ENCODE assay signal across 12 cellular contexts in genomic region chr2:239224249-239224605, GRCh38.
DNase-seq lines count a peak whose midpoint lies in the region; ATAC-seq and TF ChIP-seq lines count a peak whose summit lies in the region.
"Had no signal": no experiment of that assay in that cellular context is flagged by ENCODE, and none has a peak within 500 bp of the region (broad histone marks: within the 10 kb centered on the region; RNA-seq: fewer than 3 reads in every experiment).

No MANE protein-coding gene starts in this region.

- POLR2A ChIA-PET in Caco-2 (lab: Charles Lee): no interaction called here

- H3K36me3 Mint-ChIP-seq in stimulated activated naive CD8-positive, alpha-beta T cell treated with anti-CD3 and anti-CD28 coated beads, Interleukin-15, Interleukin-2, amounts not matched to agents 100 ng/mL and 50 ng/mL, for 24 hours (ENCODE audit: low read depth): no peaks in the 10 kb centered on the region
- H3K36me3 Mint-ChIP-seq in neural crest cell (ENCODE audit: low read depth) (peaks cover 3% of the 10 kb centered on the region), Caco-2 (ENCODE audit: insufficient read depth, unreplicated experiment) (no peaks in the 10 kb centered on the region)

- no peaks in the 10 kb centered on the region for H3K36me3 ChIP-seq in Caco-2 (ENCODE audit: control insufficient read depth, insufficient read depth, low read length)
- H3K36me3 ChIP-seq: HAP-1 had no signal

- H3K9me3 Mint-ChIP-seq in stimulated activated naive CD8-positive, alpha-beta T cell treated with anti-CD3 and anti-CD28 coated beads, Interleukin-15, Interleukin-2, amounts not matched to agents 100 ng/mL and 50 ng/mL, for 24 hours: no peaks in the 10 kb centered on the region
- H3K9me3 Mint-ChIP-seq in neural crest cell (no peaks in the 10 kb centered on the region), Caco-2 (ENCODE audit: unreplicated experiment) (no peaks in the 10 kb centered on the region)
- H3K9me3 Mint-ChIP-seq: stimulated activated naive CD8-positive, alpha-beta T cell treated with anti-CD3 and anti-CD28 coated beads, Interleukin-15, amount 100 ng/mL, for 72 hours had no signal

- H3K4me3 ChIP-seq in dorsolateral prefrontal cortex (peak overlapping the region in 8 of 59 donors; percentile 21 to 50 (median 36)), Caco-2 (ENCODE audit: low read depth, low read length) (no peak overlapping the region)
- H3K4me3 ChIP-seq: HAP-1 had no signal

- H3K27me3 ChIP-seq in dorsolateral prefrontal cortex (no peaks in the 10 kb centered on the region), Caco-2 (replicated peaks; ENCODE audit: control insufficient read depth, insufficient read depth, low read length) (no peaks in the 10 kb centered on the region)

- BruUV-seq in Caco-2 (replicated peaks; lab: Mats Ljungman, UMichigan): no TSS peak

- TF ChIP-seq POLR2A in GM18505 (IDR thresholded peaks at IDR 0.05; ENCODE audit: borderline replicate concordance, extremely low read depth, insufficient read depth, insufficient read length): no peak

- no peak for ATAC-seq in stimulated activated naive CD8-positive, alpha-beta T cell treated with anti-CD3 and anti-CD28 coated beads, Interleukin-15, Interleukin-2, amounts not matched to agents 100 U/mL and 50 U/mL, for 24 hours
- ATAC-seq in GM18505 (IDR thresholded peaks at IDR 0.05; ENCODE audit: unreplicated experiment): no peak
- ATAC-seq: stimulated activated naive CD8-positive, alpha-beta T cell treated with anti-CD3 and anti-CD28 coated beads, Interleukin-15, amount 100 ng/mL, for 72 hours had no signal

- peak overlapping the region in 58 of 59 donors; percentile 83 to 99 (median 97) for H3K27ac ChIP-seq in dorsolateral prefrontal cortex

- CTCF ChIA-PET in Caco-2 (lab: Charles Lee): no interaction called here

- no peaks in the 10 kb centered on the region for H3K27me3 Mint-ChIP-seq in stimulated activated naive CD8-positive, alpha-beta T cell treated with anti-CD3 and anti-CD28 coated beads, Interleukin-15, Interleukin-2, amounts not matched to agents 100 ng/mL and 50 ng/mL, for 24 hours
- H3K27me3 Mint-ChIP-seq in neural crest cell (ENCODE audit: low read depth): no peaks in the 10 kb centered on the region
- no peaks in the 10 kb centered on the region for H3K27me3 Mint-ChIP-seq in Caco-2 (ENCODE audit: insufficient read depth, unreplicated experiment)
- H3K27me3 Mint-ChIP-seq: stimulated activated naive CD8-positive, alpha-beta T cell treated with anti-CD3 and anti-CD28 coated beads, Interleukin-15, amount 100 ng/mL, for 72 hours had no signal

- no peak overlapping the region for H3K4me3 Mint-ChIP-seq in stimulated activated naive CD8-positive, alpha-beta T cell treated with anti-CD3 and anti-CD28 coated beads, Interleukin-15, Interleukin-2, amounts not matched to agents 100 ng/mL and 50 ng/mL, for 24 hours
- peak overlapping the region; percentile 21 for H3K4me3 Mint-ChIP-seq in neural crest cell
- no peak overlapping the region for H3K4me3 Mint-ChIP-seq in Caco-2 (ENCODE audit: unreplicated experiment)
- H3K4me3 Mint-ChIP-seq: stimulated activated naive CD8-positive, alpha-beta T cell treated with anti-CD3 and anti-CD28 coated beads, Interleukin-15, amount 100 ng/mL, for 72 hours had no signal

- peak overlapping the region; percentile 13 for H3K27ac Mint-ChIP-seq in stimulated activated naive CD8-positive, alpha-beta T cell treated with anti-CD3 and anti-CD28 coated beads, Interleukin-15, Interleukin-2, amounts not matched to agents 100 ng/mL and 50 ng/mL, for 24 hours
- H3K27ac Mint-ChIP-seq in neural crest cell (ENCODE audit: unreplicated experiment) (peak overlapping the region; percentile 22), Caco-2 (ENCODE audit: unreplicated experiment) (no peak overlapping the region)

- H3K4me1 Mint-ChIP-seq in stimulated activated naive CD8-positive, alpha-beta T cell treated with anti-CD3 and anti-CD28 coated beads, Interleukin-15, Interleukin-2, amounts not matched to agents 100 ng/mL and 50 ng/mL, for 24 hours (ENCODE audit: low read depth): peaks cover 82% of the 10 kb centered on the region
- H3K4me1 Mint-ChIP-seq in neural crest cell (peaks cover 80% of the 10 kb centered on the region), Caco-2 (ENCODE audit: low read depth, unreplicated experiment) (peaks cover 18% of the 10 kb centered on the region)

- no peaks in the 10 kb centered on the region for H3K4me1 ChIP-seq in Caco-2
- H3K4me1 ChIP-seq: HAP-1 had no signal

- no peak for DNase-seq in stimulated activated naive CD8-positive, alpha-beta T cell treated with anti-CD3 and anti-CD28 coated beads, Interleukin-15, Interleukin-2, amounts not matched to agents 100 U/mL and 50 U/mL, for 24 hours
- DNase-seq in dorsolateral prefrontal cortex (no peak), neural crest cell (ENCODE audit: low read depth, low spot score) (peak; percentile 29), NCI-H1417 treated with DMSO at 0.1 percent for 48 hours (lab: John Stamatoyannopoulos, UW) (no peak), Caco-2 (no peak), NCI-H226 (no peak)
- DNase-seq: activated CD4-positive, alpha-beta T cell treated with anti-CD3 and anti-CD28 coated beads, Interleukin-2, amount 50 U/mL, for 1 hour; stimulated activated CD4-positive, alpha-beta T cell treated with anti-CD3 and anti-CD28 coated beads, Interleukin-2, amount 100 ng/mL, for 24 hours; stimulated activated naive CD8-positive, alpha-beta T cell treated with anti-CD3 and anti-CD28 coated beads, Interleukin-15, amount 100 ng/mL, for 72 hours had no signal

- H3K9me3 ChIP-seq in Caco-2: no peaks in the 10 kb centered on the region
- H3K9me3 ChIP-seq: HAP-1 had no signal

- TF ChIP-seq CTCF in dorsolateral prefrontal cortex (IDR thresholded peaks at IDR 0.05 in 54 of 56, conservative IDR thresholded peaks at IDR 0.05 in 2 of 56; ENCODE audit: low read depth in 1 of 56, partially characterized antibody in 56 of 56) (no peak), neural crest cell (conservative IDR thresholded peaks at IDR 0.05) (no peak), Caco-2 (IDR thresholded peaks at IDR 0.05; ENCODE audit: insufficient read depth in 1 of 2, low read depth in 1 of 2, low read length in 1 of 2, severe bottlenecking in 1 of 2, unreplicated experiment in 1 of 2) (no peak)

- intact Hi-C loops in dorsolateral prefrontal cortex (cut with DNase I) (loop anchor here in 1 of 2 donors (1.0 kb wide), 1 partner anchor 26 kb away; no protein-coding TSS in a partner anchor), Caco-2 (cut with micrococcal nuclease; ENCODE audit: unreplicated experiment) (no loop called here)
